In the genomic region with DNA sequence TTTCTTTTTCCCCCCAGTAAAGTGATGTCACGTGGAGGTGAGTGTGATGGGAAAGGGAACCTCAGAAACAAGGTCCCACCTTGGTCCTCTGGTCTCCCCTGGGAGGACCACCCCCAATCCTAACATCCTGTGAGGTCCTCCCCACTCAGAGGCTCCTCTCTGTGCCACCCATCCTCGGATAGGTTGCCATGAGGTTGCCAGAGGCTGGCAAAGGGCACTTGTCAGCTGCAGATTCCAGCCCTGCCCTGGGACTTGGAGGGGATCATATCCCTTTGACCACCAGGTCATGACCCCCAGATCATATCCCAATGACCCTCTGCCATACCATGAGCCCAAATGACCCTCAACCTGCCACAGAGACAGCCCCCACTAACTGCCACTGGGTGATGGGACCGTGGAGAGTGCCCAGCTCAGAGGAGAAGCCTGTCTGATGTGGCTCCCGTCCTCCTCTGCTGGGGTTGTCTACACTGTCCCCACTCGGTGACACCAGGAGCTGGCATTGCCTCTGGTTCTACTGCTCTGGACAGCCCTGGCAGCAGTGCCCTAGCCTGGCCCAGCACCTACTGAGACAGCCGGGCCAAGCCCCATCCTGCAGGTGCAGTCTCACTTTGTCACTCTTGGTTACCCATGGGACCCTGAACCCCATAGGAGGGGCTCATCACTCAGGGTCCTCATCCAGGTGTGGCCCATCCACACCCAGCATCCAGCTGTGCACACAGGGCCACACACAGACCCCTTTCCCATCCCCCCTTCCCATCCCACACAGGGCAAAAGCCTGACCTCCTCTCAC, we compare ENCODE assay signal across 13 cellular contexts.
A peak's percentile ranks its signal among the peaks of the same experiment; 100 is the strongest.
DNase-seq lines count a peak whose midpoint lies in the region; ATAC-seq and TF ChIP-seq lines count a peak whose summit lies in the region.
"Had no signal": no experiment of that assay in that cellular context is flagged by ENCODE, and none has a peak within 500 bp of the region (broad histone marks: within the 10 kb centered on the region; RNA-seq: fewer than 3 reads in every experiment).

No MANE protein-coding gene starts in this region.

- peaks cover 4% of the 10 kb centered on the region for H3K4me1 Mint-ChIP-seq in activated T-cell treated with anti-CD3 and anti-CD28 coated beads, Interleukin-2, amount 50 U/mL, for 24 hours (ENCODE audit: low read depth)
- peaks cover 5% of the 10 kb centered on the region for H3K4me1 Mint-ChIP-seq in activated T-cell treated with anti-CD3 and anti-CD28 coated beads, Interleukin-2, amount 50 U/mL, for 72 hours (ENCODE audit: low read depth)

- H3K36me3 ChIP-seq in body of pancreas (replicated peaks in 1 of 2; ENCODE audit: insufficient read depth in 1 of 2, low read depth in 2 of 2), result no peaks in the 10 kb centered on the region
- no peaks in the 10 kb centered on the region for H3K36me3 ChIP-seq in lower lobe of right lung
- no peaks in the 10 kb centered on the region for H3K36me3 ChIP-seq in testis (ENCODE audit: low read depth, missing control alignments)

- H3K36me3 Mint-ChIP-seq in activated T-cell treated with anti-CD3 and anti-CD28 coated beads, Interleukin-2, amount 50 U/mL, for 24 hours (ENCODE audit: low read depth), result no peaks in the 10 kb centered on the region
- no peaks in the 10 kb centered on the region for H3K36me3 Mint-ChIP-seq in activated T-cell treated with anti-CD3 and anti-CD28 coated beads, Interleukin-2, amount 50 U/mL, for 72 hours (ENCODE audit: insufficient read depth in 2 of 2)

- DNase-seq in activated T-cell treated with anti-CD3 and anti-CD28 coated beads, Interleukin-2, amount 50 U/mL, for 24 hours, result peak; percentile 28
- no peak for DNase-seq in activated T-cell treated with anti-CD3 and anti-CD28 coated beads, Interleukin-2, amount 50 U/mL, for 72 hours
- DNase-seq in body of pancreas (peak in 3 of 4 donors; percentile 1 to 9 (median 4)), lower lobe of right lung (peak; percentile 27), testis (peak; percentile 10), superior temporal gyrus (ENCODE audit: extremely low spot score) (no peak)
- DNase-seq: foreskin keratinocyte, NCI-H2081 treated with DMSO at 0.1 percent for 48 hours, SHP77, substantia nigra, T1000 had no signal

- intact Hi-C loops in body of pancreas (cut with DNase I) (no loop called here), lower lobe of right lung (cut with DNase I) (no loop called here), testis (cut with DNase I; ENCODE audit: low total_unique reads) (no loop called here)

- no peak overlapping the region for H3K27ac Mint-ChIP-seq in activated T-cell treated with anti-CD3 and anti-CD28 coated beads, Interleukin-2, amount 50 U/mL, for 24 hours
- H3K27ac Mint-ChIP-seq in activated T-cell treated with anti-CD3 and anti-CD28 coated beads, Interleukin-2, amount 50 U/mL, for 72 hours, result no peak overlapping the region

- no peak overlapping the region for H3K4me3 Mint-ChIP-seq in activated T-cell treated with anti-CD3 and anti-CD28 coated beads, Interleukin-2, amount 50 U/mL, for 24 hours
- no peak overlapping the region for H3K4me3 Mint-ChIP-seq in activated T-cell treated with anti-CD3 and anti-CD28 coated beads, Interleukin-2, amount 50 U/mL, for 72 hours

- 91 to 92% methylated on average over 3 to 6 of the region's 6 CpGs for WGBS in body of pancreas, 2 donors
- WGBS in testis, 2 donors, result 96 to 98% methylated on average over 5 to 6 of the region's 6 CpGs

- TF ChIP-seq POLR2A in body of pancreas (IDR thresholded peaks at IDR 0.05) (no peak), testis (IDR thresholded peaks at IDR 0.05) (no peak)

- H3K27me3 Mint-ChIP-seq in activated T-cell treated with anti-CD3 and anti-CD28 coated beads, Interleukin-2, amount 50 U/mL, for 24 hours, result no peaks in the 10 kb centered on the region
- H3K27me3 Mint-ChIP-seq in activated T-cell treated with anti-CD3 and anti-CD28 coated beads, Interleukin-2, amount 50 U/mL, for 72 hours (ENCODE audit: low read depth), result no peaks in the 10 kb centered on the region

- no peaks in the 10 kb centered on the region for H3K9me3 Mint-ChIP-seq in activated T-cell treated with anti-CD3 and anti-CD28 coated beads, Interleukin-2, amount 50 U/mL, for 24 hours
- H3K9me3 Mint-ChIP-seq in activated T-cell treated with anti-CD3 and anti-CD28 coated beads, Interleukin-2, amount 50 U/mL, for 72 hours, result no peaks in the 10 kb centered on the region

- no peak overlapping the region for H3K27ac ChIP-seq in body of pancreas
- no peak overlapping the region for H3K27ac ChIP-seq in lower lobe of right lung
- no peak overlapping the region for H3K27ac ChIP-seq in testis
- H3K27ac ChIP-seq: foreskin keratinocyte had no signal

- H3K4me3 ChIP-seq in body of pancreas (no peak overlapping the region), lower lobe of right lung (no peak overlapping the region), testis (no peak overlapping the region)

- no peaks in the 10 kb centered on the region for H3K27me3 ChIP-seq in body of pancreas
- H3K27me3 ChIP-seq in lower lobe of right lung (ENCODE audit: low read depth), result no peaks in the 10 kb centered on the region
- no peaks in the 10 kb centered on the region for H3K27me3 ChIP-seq in testis

- H3K4me1 ChIP-seq in body of pancreas, result peaks cover 8% of the 10 kb centered on the region
- H3K4me1 ChIP-seq in lower lobe of right lung, result peaks cover 10% of the 10 kb centered on the region
- H3K4me1 ChIP-seq in testis, result peaks cover 6% of the 10 kb centered on the region
- H3K4me1 ChIP-seq: foreskin keratinocyte had no signal

- TF ChIP-seq CTCF in body of pancreas (IDR thresholded peaks at IDR 0.05) (no peak), lower lobe of right lung (IDR thresholded peaks at IDR 0.05) (no peak), testis (IDR thresholded peaks at IDR 0.05) (no peak)

- H3K9me3 ChIP-seq in body of pancreas, result no peaks in the 10 kb centered on the region
- no peaks in the 10 kb centered on the region for H3K9me3 ChIP-seq in lower lobe of right lung
- no peaks in the 10 kb centered on the region for H3K9me3 ChIP-seq in testis

- no peak for ATAC-seq in activated T-cell treated with anti-CD3 and anti-CD28 coated beads, Interleukin-2, amount 50 U/mL, for 72 hours (replicated peaks in 1 of 2)
- ATAC-seq in body of pancreas, result no peak
- no peak for ATAC-seq in lower lobe of right lung
- ATAC-seq in HG03521 (IDR thresholded peaks at IDR 0.05; ENCODE audit: unreplicated experiment), result no peak
- ATAC-seq in GM18858 (IDR thresholded peaks at IDR 0.05; ENCODE audit: unreplicated experiment), result no peak
- ATAC-seq: foreskin keratinocyte had no signal

Comparison
In these comparisons a context has a peak if more than half of its experiments do, and no peak if none do; other contexts are left out.
1. DNase-seq: peak in activated T-cell treated with anti-CD3 and anti-CD28 coated beads, Interleukin-2, amount 50 U/mL, for 24 hours (single experiment), body of pancreas (3 of 4), lower lobe of right lung (single experiment) and testis (single experiment); none in activated T-cell treated with anti-CD3 and anti-CD28 coated beads, Interleukin-2, amount 50 U/mL, for 72 hours (0 of 2) and superior temporal gyrus (single experiment).